Comparison of ENCODE assay signal across 1 cellular context in genomic region chr6:41937881-41938574, GRCh38.
TF ChIP-seq lines count a peak whose summit lies in the region.

No MANE protein-coding gene starts in this region.

TF ChIP-seq in GM23338, 12 proteins besides CTCF, POLR2A, EP300 and RAD21 (continued from another document):
- TF ChIP-seq, protein P1, sequence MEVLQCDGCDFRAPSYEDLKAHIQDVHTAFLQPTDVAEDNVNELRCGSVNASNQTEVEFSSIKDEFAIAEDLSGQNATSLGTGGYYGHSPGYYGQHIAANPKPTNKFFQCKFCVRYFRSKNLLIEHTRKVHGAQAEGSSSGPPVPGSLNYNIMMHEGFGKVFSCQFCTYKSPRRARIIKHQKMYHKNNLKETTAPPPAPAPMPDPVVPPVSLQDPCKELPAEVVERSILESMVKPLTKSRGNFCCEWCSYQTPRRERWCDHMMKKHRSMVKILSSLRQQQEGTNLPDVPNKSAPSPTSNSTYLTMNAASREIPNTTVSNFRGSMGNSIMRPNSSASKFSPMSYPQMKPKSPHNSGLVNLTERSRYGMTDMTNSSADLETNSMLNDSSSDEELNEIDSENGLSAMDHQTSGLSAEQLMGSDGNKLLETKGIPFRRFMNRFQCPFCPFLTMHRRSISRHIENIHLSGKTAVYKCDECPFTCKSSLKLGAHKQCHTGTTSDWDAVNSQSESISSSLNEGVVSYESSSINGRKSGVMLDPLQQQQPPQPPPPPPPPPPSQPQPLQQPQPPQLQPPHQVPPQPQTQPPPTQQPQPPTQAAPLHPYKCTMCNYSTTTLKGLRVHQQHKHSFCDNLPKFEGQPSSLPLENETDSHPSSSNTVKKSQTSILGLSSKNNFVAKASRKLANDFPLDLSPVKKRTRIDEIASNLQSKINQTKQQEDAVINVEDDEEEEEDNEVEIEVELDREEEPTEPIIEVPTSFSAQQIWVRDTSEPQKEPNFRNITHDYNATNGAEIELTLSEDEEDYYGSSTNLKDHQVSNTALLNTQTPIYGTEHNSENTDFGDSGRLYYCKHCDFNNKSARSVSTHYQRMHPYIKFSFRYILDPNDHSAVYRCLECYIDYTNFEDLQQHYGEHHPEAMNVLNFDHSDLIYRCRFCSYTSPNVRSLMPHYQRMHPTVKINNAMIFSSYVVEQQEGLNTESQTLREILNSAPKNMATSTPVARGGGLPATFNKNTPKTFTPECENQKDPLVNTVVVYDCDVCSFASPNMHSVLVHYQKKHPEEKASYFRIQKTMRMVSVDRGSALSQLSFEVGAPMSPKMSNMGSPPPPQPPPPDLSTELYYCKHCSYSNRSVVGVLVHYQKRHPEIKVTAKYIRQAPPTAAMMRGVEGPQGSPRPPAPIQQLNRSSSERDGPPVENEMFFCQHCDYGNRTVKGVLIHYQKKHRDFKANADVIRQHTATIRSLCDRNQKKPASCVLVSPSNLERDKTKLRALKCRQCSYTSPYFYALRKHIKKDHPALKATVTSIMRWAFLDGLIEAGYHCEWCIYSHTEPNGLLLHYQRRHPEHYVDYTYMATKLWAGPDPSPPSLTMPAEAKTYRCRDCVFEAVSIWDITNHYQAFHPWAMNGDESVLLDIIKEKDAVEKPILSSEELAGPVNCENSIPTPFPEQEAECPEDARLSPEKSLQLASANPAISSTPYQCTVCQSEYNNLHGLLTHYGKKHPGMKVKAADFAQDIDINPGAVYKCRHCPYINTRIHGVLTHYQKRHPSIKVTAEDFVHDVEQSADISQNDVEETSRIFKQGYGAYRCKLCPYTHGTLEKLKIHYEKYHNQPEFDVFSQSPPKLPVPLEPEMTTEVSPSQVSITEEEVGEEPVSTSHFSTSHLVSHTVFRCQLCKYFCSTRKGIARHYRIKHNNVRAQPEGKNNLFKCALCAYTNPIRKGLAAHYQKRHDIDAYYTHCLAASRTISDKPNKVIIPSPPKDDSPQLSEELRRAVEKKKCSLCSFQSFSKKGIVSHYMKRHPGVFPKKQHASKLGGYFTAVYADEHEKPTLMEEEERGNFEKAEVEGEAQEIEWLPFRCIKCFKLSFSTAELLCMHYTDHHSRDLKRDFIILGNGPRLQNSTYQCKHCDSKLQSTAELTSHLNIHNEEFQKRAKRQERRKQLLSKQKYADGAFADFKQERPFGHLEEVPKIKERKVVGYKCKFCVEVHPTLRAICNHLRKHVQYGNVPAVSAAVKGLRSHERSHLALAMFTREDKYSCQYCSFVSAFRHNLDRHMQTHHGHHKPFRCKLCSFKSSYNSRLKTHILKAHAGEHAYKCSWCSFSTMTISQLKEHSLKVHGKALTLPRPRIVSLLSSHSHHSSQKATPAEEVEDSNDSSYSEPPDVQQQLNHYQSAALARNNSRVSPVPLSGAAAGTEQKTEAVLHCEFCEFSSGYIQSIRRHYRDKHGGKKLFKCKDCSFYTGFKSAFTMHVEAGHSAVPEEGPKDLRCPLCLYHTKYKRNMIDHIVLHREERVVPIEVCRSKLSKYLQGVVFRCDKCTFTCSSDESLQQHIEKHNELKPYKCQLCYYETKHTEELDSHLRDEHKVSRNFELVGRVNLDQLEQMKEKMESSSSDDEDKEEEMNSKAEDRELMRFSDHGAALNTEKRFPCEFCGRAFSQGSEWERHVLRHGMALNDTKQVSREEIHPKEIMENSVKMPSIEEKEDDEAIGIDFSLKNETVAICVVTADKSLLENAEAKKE (CRISPR knock-in tag; IDR thresholded peaks at IDR 0.05): no peak
- TF ChIP-seq EZH2 (IDR thresholded peaks at IDR 0.05; ENCODE audit: low read depth, unreplicated experiment): no peak
- TF ChIP-seq CREB1 (CRISPR knock-in tag; IDR thresholded peaks at IDR 0.05; ENCODE audit: low read depth): no peak
- TF ChIP-seq ETS1 (IDR thresholded peaks at IDR 0.05): no peak
